Comparison of ENCODE assay signal across 2 cellular contexts in the genomic region with DNA sequence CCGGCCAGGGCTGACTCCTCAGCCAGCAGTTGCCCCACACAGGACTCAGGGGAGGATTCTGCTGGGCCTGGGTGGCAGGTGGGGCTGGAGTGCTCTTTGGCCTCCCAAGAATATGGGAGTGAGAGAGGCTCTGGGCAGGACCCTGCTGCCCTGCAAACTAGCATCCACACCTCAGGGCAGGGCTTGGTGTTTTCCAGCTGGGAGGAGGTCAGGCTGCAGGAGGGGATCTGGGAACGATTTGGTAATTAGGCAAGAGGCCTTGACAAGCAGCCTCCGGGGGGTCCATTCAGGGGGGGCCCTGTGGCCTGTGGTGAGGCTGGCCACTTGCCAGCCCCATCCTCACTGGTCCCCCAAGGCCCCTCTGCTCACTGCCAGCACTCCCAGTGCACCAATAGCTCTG.
A peak's percentile ranks its signal among the peaks of the same experiment; 100 is the strongest.
TF ChIP-seq lines count a peak whose summit lies in the region.

No MANE protein-coding gene starts in this region.

TF ChIP-seq in HepG2, 621 proteins besides CTCF, POLR2A, EP300 and RAD21:
- TF ChIP-seq ZSCAN30 (CRISPR knock-in tag; IDR thresholded peaks at IDR 0.05) (no peak), ZNF263 (CRISPR knock-in tag; IDR thresholded peaks at IDR 0.05) (0 out of 2 replicates have a peak, but pooled peaks have one; percentile 33)

TF ChIP-seq in HEK293, 187 proteins besides CTCF, POLR2A, EP300 and RAD21:
- TF ChIP-seq MEIS1 (CRISPR knock-in tag; IDR thresholded peaks at IDR 0.05; ENCODE audit: borderline replicate concordance): no peak
- peak; percentile 91 for TF ChIP-seq GLIS1 (tag by site-specific recombination; IDR thresholded peaks at IDR 0.05)
